ENCODE assay signal across 1 cellular context in the genomic region with DNA sequence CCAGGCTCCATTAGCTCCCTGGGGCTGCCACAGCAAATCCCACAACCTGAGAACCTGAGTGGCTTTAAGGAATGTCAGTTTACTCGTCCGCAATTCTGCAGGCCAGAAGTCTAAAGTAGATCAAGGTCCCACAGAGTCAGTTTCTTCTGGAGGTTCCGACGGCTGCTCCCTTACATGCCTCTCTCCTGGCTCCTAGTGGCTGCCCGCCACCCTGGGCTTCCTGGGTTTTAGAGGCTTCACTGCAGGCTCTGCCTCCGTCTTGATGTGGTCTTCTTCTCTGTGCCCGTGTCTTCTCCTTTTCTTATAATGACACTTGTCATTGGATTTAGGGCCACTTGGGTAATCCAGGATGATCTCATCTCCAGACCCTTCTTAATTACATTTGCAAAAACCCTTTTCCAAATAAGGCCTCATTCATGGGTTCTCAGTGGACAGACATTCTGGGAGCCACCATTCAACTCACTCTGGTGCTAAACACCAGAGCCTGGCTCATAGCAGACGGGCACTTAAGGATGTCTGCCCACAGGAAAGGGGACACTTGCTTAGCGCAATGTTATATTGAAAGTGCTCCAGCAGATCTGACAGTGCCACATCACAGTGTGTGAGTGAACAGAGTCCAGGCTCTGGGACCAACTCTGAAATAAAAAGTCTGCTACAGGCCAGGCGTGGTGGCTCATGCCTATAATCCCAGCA.
TF ChIP-seq lines count a peak whose summit lies in the region.

No MANE protein-coding gene starts in this region.

TF ChIP-seq in H1, 55 proteins besides CTCF, POLR2A, EP300 and RAD21 (continued from another document):
- TF ChIP-seq KDM4A (IDR thresholded peaks at IDR 0.05; ENCODE audit: low read depth, low read length, severe bottlenecking) (no peak), YY1 (IDR thresholded peaks at IDR 0.05; ENCODE audit: low read depth, low read length) (no peak), SRF (IDR thresholded peaks at IDR 0.05; ENCODE audit: low read depth, low read length) (no peak), RBBP5 (IDR thresholded peaks at IDR 0.05; ENCODE audit: borderline replicate concordance, low read depth, low read length) (no peak), POLR2AphosphoS5 (IDR thresholded peaks at IDR 0.05; ENCODE audit: low read depth, low read length) (no peak), JUND (IDR thresholded peaks at IDR 0.05; ENCODE audit: low read length) (no peak)
TF ChIP-seq in H1: peak in this region for 0.
